ENCODE assay signal across 1 cellular context in the genomic region with DNA sequence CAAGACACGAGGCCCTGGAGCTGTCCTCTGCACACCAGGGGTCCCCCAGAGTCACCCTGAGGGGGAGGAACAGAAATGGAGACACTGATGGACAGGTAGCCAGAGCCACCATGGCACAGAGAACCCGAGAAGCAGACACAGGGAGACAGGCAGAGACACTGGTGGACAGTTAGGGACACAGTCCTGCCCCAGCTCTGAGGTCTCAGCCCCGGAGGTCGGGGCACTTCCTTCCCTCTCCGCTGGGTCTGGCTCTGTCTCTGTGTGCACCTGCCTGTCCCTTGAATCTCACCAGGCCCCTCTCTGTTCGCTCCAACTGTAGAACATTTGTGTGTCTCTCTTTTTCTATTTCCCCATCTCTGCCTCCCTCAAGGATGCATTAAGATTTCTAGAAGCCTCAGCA.
TF ChIP-seq lines count a peak whose summit lies in the region.

No MANE protein-coding gene starts in this region.

TF ChIP-seq in K562, 482 proteins besides CTCF, POLR2A, EP300 and RAD21:
- TF ChIP-seq SRSF9 (IDR thresholded peaks at IDR 0.05; ENCODE audit: borderline replicate concordance, low read depth, low read length) (no peak), MAFK (IDR thresholded peaks at IDR 0.05; ENCODE audit: low read length) (no peak), MEIS2 (IDR thresholded peaks at IDR 0.05; ENCODE audit: partially characterized antibody) (no peak), ZBTB8A (IDR thresholded peaks at IDR 0.05; ENCODE audit: partially characterized antibody) (no peak), MNT (conservative IDR thresholded peaks at IDR 0.05) (no peak), MTF1 (CRISPR knock-in tag; IDR thresholded peaks at IDR 0.05; ENCODE audit: borderline replicate concordance) (no peak), TRIM24 (IDR thresholded peaks at IDR 0.05) (no peak), ZFP36 (IDR thresholded peaks at IDR 0.05; ENCODE audit: low read depth, low read length, partially characterized antibody) (no peak), SIX5 (IDR thresholded peaks at IDR 0.05; ENCODE audit: borderline replicate concordance in 1 of 2, insufficient read depth in 1 of 2, low read depth in 1 of 2, low read length in 2 of 2) (no peak), ZFPM2 (CRISPR knock-in tag; IDR thresholded peaks at IDR 0.05) (no peak), ZNF146 (CRISPR knock-in tag; IDR thresholded peaks at IDR 0.05; ENCODE audit: unreplicated experiment) (no peak), ZNF174 (CRISPR knock-in tag; IDR thresholded peaks at IDR 0.05) (no peak), MAFF (IDR thresholded peaks at IDR 0.05; ENCODE audit: low read length) (no peak)
- TF ChIP-seq, protein P1, sequence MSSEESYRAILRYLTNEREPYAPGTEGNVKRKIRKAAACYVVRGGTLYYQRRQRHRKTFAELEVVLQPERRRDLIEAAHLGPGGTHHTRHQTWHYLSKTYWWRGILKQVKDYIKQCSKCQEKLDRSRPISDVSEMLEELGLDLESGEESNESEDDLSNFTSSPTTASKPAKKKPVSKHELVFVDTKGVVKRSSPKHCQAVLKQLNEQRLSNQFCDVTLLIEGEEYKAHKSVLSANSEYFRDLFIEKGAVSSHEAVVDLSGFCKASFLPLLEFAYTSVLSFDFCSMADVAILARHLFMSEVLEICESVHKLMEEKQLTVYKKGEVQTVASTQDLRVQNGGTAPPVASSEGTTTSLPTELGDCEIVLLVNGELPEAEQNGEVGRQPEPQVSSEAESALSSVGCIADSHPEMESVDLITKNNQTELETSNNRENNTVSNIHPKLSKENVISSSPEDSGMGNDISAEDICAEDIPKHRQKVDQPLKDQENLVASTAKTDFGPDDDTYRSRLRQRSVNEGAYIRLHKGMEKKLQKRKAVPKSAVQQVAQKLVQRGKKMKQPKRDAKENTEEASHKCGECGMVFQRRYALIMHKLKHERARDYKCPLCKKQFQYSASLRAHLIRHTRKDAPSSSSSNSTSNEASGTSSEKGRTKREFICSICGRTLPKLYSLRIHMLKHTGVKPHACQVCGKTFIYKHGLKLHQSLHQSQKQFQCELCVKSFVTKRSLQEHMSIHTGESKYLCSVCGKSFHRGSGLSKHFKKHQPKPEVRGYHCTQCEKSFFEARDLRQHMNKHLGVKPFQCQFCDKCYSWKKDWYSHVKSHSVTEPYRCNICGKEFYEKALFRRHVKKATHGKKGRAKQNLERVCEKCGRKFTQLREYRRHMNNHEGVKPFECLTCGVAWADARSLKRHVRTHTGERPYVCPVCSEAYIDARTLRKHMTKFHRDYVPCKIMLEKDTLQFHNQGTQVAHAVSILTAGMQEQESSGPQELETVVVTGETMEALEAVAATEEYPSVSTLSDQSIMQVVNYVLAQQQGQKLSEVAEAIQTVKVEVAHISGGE (CRISPR knock-in tag; IDR thresholded peaks at IDR 0.05): no peak
- TF ChIP-seq, protein P2, sequence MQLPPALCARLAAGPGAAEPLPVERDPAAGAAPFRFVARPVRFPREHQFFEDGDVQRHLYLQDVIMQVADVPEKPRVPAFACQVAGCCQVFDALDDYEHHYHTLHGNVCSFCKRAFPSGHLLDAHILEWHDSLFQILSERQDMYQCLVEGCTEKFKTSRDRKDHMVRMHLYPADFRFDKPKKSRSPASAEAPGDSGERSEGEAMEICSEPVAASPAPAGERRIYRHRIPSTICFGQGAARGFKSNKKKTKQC (CRISPR knock-in tag; IDR thresholded peaks at IDR 0.05): no peak
- TF ChIP-seq, protein P3, sequence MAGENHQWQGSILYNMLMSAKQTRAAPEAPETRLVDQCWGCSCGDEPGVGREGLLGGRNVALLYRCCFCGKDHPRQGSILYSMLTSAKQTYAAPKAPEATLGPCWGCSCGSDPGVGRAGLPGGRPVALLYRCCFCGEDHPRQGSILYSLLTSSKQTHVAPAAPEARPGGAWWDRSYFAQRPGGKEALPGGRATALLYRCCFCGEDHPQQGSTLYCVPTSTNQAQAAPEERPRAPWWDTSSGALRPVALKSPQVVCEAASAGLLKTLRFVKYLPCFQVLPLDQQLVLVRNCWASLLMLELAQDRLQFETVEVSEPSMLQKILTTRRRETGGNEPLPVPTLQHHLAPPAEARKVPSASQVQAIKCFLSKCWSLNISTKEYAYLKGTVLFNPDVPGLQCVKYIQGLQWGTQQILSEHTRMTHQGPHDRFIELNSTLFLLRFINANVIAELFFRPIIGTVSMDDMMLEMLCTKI (IDR thresholded peaks at IDR 0.05; ENCODE audit: partially characterized antibody): no peak
